In the genomic region with DNA sequence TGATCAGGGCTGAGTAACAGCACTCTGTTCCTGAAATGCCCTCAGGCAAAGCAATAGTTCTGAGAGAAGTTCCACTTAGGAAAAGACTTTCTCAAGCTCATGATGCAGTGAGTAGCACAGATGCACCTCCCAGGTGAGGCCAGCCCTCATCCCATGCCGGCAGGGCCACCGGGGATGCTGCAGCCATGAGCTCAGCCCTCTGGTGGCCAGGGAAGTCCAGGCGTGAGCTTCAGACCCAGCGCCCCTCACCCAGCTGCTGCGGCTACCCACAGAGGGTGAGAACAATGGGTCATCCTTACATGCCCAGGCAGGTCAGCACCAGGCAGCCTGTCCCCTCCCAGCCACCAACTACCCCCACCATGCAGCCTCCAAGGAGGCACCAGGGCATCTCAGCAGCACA, we compare ENCODE assay signal across 17 cellular contexts. TPM values are rescaled to one million over a fixed set of nuclear protein-coding genes. Genes with fewer than 3 reads are reported as not detected.
DNase-seq lines count a peak whose midpoint lies in the region; ATAC-seq and TF ChIP-seq lines count a peak whose summit lies in the region.
"Had no signal": no experiment of that assay in that cellular context is flagged by ENCODE, and none has a peak within 500 bp of the region (broad histone marks: within the 10 kb centered on the region; RNA-seq: fewer than 3 reads in every experiment).

No MANE protein-coding gene starts in this region.

- H3K9ac ChIP-seq in Karpas-422 (ENCODE audit: low read length), result no peak overlapping the region
- H3K9ac ChIP-seq: BLaER1, parathyroid adenoma had no signal

- H3K79me2 ChIP-seq in Karpas-422 (ENCODE audit: low read length), result no peaks in the 10 kb centered on the region
- H3K79me2 ChIP-seq: parathyroid adenoma had no signal

- TF ChIP-seq CTCF in 22Rv1 (IDR thresholded peaks at IDR 0.05) (peak; percentile 16; the same call in 1 of the 2 replicates), GM12875 (IDR thresholded peaks at IDR 0.05; ENCODE audit: borderline replicate concordance, insufficient read depth, low read depth, low read length) (peak; percentile 25; the same call in 1 of the 2 replicates)

- H3K4me2 ChIP-seq in Karpas-422 (ENCODE audit: low read depth, low read length, poor library complexity, severe bottlenecking), result no peak overlapping the region
- H3K4me2 ChIP-seq: BLaER1 had no signal

- H3K4me1 ChIP-seq in iPS DF 6.9 (ENCODE audit: control insufficient read depth, insufficient read depth, low read length) (peaks cover 2% of the 10 kb centered on the region; the same call in 1 of the 2 replicates), Karpas-422 (ENCODE audit: low read length) (no peaks in the 10 kb centered on the region)
- H3K4me1 ChIP-seq: BLaER1, parathyroid adenoma, suprapubic skin had no signal

- H2AFZ ChIP-seq in Karpas-422 (ENCODE audit: low read length), result no peak overlapping the region
- H2AFZ ChIP-seq: parathyroid adenoma had no signal

- H3K4me3 ChIP-seq in GM12875 (ENCODE audit: low read depth, low read length), result no peak overlapping the region
- no peak overlapping the region for H3K4me3 ChIP-seq in iPS DF 6.9 (ENCODE audit: low read length)
- no peak overlapping the region for H3K4me3 ChIP-seq in Karpas-422 (ENCODE audit: low read length)
- H3K4me3 ChIP-seq: BLaER1, MG63, suprapubic skin had no signal

- H3K9me3 ChIP-seq in iPS DF 6.9 (ENCODE audit: control insufficient read depth, insufficient read depth, low read length) (no peaks in the 10 kb centered on the region), Karpas-422 (ENCODE audit: low read length) (no peaks in the 10 kb centered on the region)
- H3K9me3 ChIP-seq: BLaER1, MG63, suprapubic skin had no signal

- WGBS in iPS DF 6.9 (ENCODE audit: insufficient coverage, insufficient read length), result no CpG with 5 or more reads among the region's 5 CpGs

- H3K9me2 ChIP-seq in Karpas-422 (replicated peaks; ENCODE audit: insufficient read depth, low read length), result no peaks in the 10 kb centered on the region

- H3K27me3 ChIP-seq in iPS DF 6.9 (ENCODE audit: control insufficient read depth, insufficient read depth, low read length) (no peaks in the 10 kb centered on the region), Karpas-422 (ENCODE audit: low read length) (no peaks in the 10 kb centered on the region)
- H3K27me3 ChIP-seq: BLaER1, MG63, suprapubic skin had no signal

- H3K36me3 ChIP-seq in iPS DF 6.9 (ENCODE audit: control insufficient read depth, insufficient read depth, low read length), result no peaks in the 10 kb centered on the region
- no peaks in the 10 kb centered on the region for H3K36me3 ChIP-seq in Karpas-422 (ENCODE audit: insufficient read depth, low read length)
- H3K36me3 ChIP-seq: BLaER1, MG63, suprapubic skin had no signal

- H3K27ac ChIP-seq in 22Rv1 (no peak overlapping the region), iPS DF 6.9 (ENCODE audit: low read length) (no peak overlapping the region), Karpas-422 (ENCODE audit: low read length) (no peak overlapping the region)
- H3K27ac ChIP-seq: BLaER1, parathyroid adenoma, suprapubic skin had no signal

- no peaks in the 10 kb centered on the region for H4K20me1 ChIP-seq in Karpas-422 (ENCODE audit: insufficient read depth, low read depth, low read length)
- H4K20me1 ChIP-seq: BLaER1 had no signal

- DNase-seq in SW480 (ENCODE audit: low spot score) (peak; percentile 11), iPS DF 6.9 (ENCODE audit: low read depth, low spot score) (peak; percentile 25), Karpas-422 (no peak)
- DNase-seq in stimulated activated naive CD8-positive, alpha-beta T cell treated with anti-CD3 and anti-CD28 coated beads, Interleukin-15, Interleukin-2, amounts not matched to agents 100 U/mL and 50 U/mL, for 24 hours, result no peak
- DNase-seq: activated CD4-positive, alpha-beta T cell treated with anti-CD3 and anti-CD28 coated beads for 1 hour; activated naive CD4-positive, alpha-beta T cell; cortex of kidney; GF-D8; MG63; NCI-H226 had no signal

- no peak for ATAC-seq in stimulated activated naive CD8-positive, alpha-beta T cell treated with anti-CD3 and anti-CD28 coated beads, Interleukin-15, Interleukin-2, amounts not matched to agents 100 U/mL and 50 U/mL, for 24 hours
- no peak for ATAC-seq in GM19035 (IDR thresholded peaks at IDR 0.05; ENCODE audit: unreplicated experiment)
- no peak for ATAC-seq in GM18502 (IDR thresholded peaks at IDR 0.05; ENCODE audit: poor library complexity, unreplicated experiment)

RNA-seq across cellular contexts. Expression of gene TTC32, which starts 50.7 kb away (rescaled TPM):
- 16.8 and 17.9 TPM in 2 replicates for total RNA-seq in Karpas-422 (2014; rRNA removed; shearing (Covaris generic); ENCODE audit: low replicate concordance)

Comparison
In these comparisons a context has a peak if more than half of its experiments do, and no peak if none do; other contexts are left out.
1. DNase-seq: peak in SW480 (single experiment) and iPS DF 6.9 (single experiment); none in stimulated activated naive CD8-positive, alpha-beta T cell treated with anti-CD3 and anti-CD28 coated beads, Interleukin-15, Interleukin-2, amounts not matched to agents 100 U/mL and 50 U/mL, for 24 hours (single experiment) and Karpas-422 (single experiment).